8 cellular contexts compared by ENCODE assay signal in genomic region chr1:186375152-186375928, GRCh38. TPM values are rescaled to one million over a fixed set of nuclear protein-coding genes. Genes with fewer than 3 reads are reported as not detected.
DNase-seq lines count a peak whose midpoint lies in the region; ATAC-seq, FAIRE-seq and TF ChIP-seq lines count a peak whose summit lies in the region.

TSS of gene ODR4 (plus strand) at chr1:186375838. CDS start at chr1:186379786, 3,948 bp downstream.
TSS of gene TPR (minus strand) at chr1:186375253. CDS start at chr1:186375028, 225 bp downstream.

- FAIRE-seq in pancreas (lab: Jason Lieb, UNC): peak; percentile 79

- TF ChIP-seq CTCF in GM12864 (IDR thresholded peaks at IDR 0.05; ENCODE audit: low read depth, low read length, missing control alignments) (peak; percentile 84), SU-DHL-6 (IDR thresholded peaks at IDR 0.05; ENCODE audit: insufficient read depth, low read length, poor library complexity, severe bottlenecking) (peak; percentile 99), pancreas (IDR thresholded peaks at IDR 0.05) (peak; percentile 71 to 81 (median 76)), tibial nerve (IDR thresholded peaks at IDR 0.05) (peak; percentile 93 to 99 (median 99))

- H3F3A ChIP-seq in SU-DHL-6 (ENCODE audit: insufficient read depth): 0 out of 2 replicates have a peak, but pooled peaks cover 4% of the 10 kb centered on the region

- intact Hi-C loops in Right ventricle myocardium inferior (cut with DNase I): no loop called here
- intact Hi-C loops in pancreas (cut with DNase I): no loop called here

- H3K27ac ChIP-seq in SU-DHL-6 (ENCODE audit: low read depth, low read length) (peak within 1 kb of the TSS; percentile 72), pancreas (peak within 1 kb of the TSS; percentile 84 to 98 (median 90)), tibial nerve (peak within 1 kb of the TSS; percentile 91 to 99 (median 96))

- no peaks in the 10 kb centered on the region for H3K9me2 ChIP-seq in SU-DHL-6 (replicated peaks; ENCODE audit: insufficient read depth, low read length)

- H3K4me3 ChIP-seq in GM12864 (ENCODE audit: low read depth, low read length) (peak within 1 kb of the TSS; percentile 91), SU-DHL-6 (ENCODE audit: insufficient read depth, low read length, poor library complexity, severe bottlenecking) (peak within 1 kb of the TSS; percentile 86), pancreas (peak within 1 kb of the TSS; percentile 74 to 95 (median 90)), tibial nerve (peak within 1 kb of the TSS; percentile 69 to 92 (median 87))

- ATAC-seq in HG02642 (IDR thresholded peaks at IDR 0.05; ENCODE audit: poor library complexity, unreplicated experiment) (peak; percentile 85), Right ventricle myocardium inferior (peak; percentile 97), pancreas (peak; percentile 87 to 93 (median 92))

- H3K27me3 ChIP-seq in SU-DHL-6 (ENCODE audit: low read length) (no peaks in the 10 kb centered on the region), pancreas (no peaks in the 10 kb centered on the region), tibial nerve (no peaks in the 10 kb centered on the region)

- TF ChIP-seq POLR2A in tibial nerve (IDR thresholded peaks at IDR 0.05): peak; percentile 82 to 83

- DNase-seq in GM12864 (ENCODE audit: low read depth) (peak; percentile 97), NCI-H1105 treated with DMSO at 0.1 percent for 48 hours (lab: John Stamatoyannopoulos, UW) (peak; percentile 99), Right ventricle myocardium inferior (ENCODE audit: missing footprints) (peak; percentile 99), pancreas (peak; percentile 97 to 98 (median 98)), tibial nerve (ENCODE audit: low spot score in 2 of 2) (peak; percentile 97 to 99)
- peak; percentile 91 for DNase-seq in activated naive CD8-positive, alpha-beta T cell treated with anti-CD3 and anti-CD28 coated beads, Interleukin-2, amount 50 U/mL, for 16 hours (ENCODE audit: low read depth, low spot score)

- H3K4me1 ChIP-seq in pancreas (peaks cover 4 to 18% (median 7%) of the 10 kb centered on the region in 3 donors), tibial nerve (peaks cover 0 to 57% (median 16%) of the 10 kb centered on the region in 4 donors)

- peak; percentile 49 to 88 for TF ChIP-seq EP300 in tibial nerve (IDR thresholded peaks at IDR 0.05)

- H3K9me3 ChIP-seq in SU-DHL-6 (ENCODE audit: insufficient read depth, low read length) (no peaks in the 10 kb centered on the region), pancreas (no peaks in the 10 kb centered on the region), tibial nerve (no peaks in the 10 kb centered on the region)

- peaks cover 81% of the 10 kb centered on the region for H3K79me2 ChIP-seq in SU-DHL-6 (ENCODE audit: insufficient read depth, low read length)

- peak within 1 kb of the TSS; percentile 83 for H2AFZ ChIP-seq in SU-DHL-6 (ENCODE audit: low read depth, low read length, severe bottlenecking)

- peak within 1 kb of the TSS; percentile 94 for H3K4me2 ChIP-seq in SU-DHL-6 (ENCODE audit: low read depth, low read length, poor library complexity, severe bottlenecking)

- H3K9ac ChIP-seq in SU-DHL-6 (ENCODE audit: low read length): peak within 1 kb of the TSS; percentile 81

- WGBS in pancreas, 2 donors: 0% methylated on average over 60 of the region's 60 CpGs
- 0 to 1% methylated on average over 51 to 60 of the region's 60 CpGs for WGBS in tibial nerve, 2 donors

- H3K36me3 ChIP-seq in SU-DHL-6 (ENCODE audit: low read length) (peaks cover 32% of the 10 kb centered on the region), pancreas (peaks cover 0 to 6% (median 0%) of the 10 kb centered on the region in 3 donors), tibial nerve (peaks cover 0 to 21% (median 0%) of the 10 kb centered on the region in 3 donors)

- peaks cover 19% of the 10 kb centered on the region for H4K20me1 ChIP-seq in SU-DHL-6 (ENCODE audit: low read depth, low read length)

RNA-seq across cellular contexts. Expression of gene ODR4, which starts in this region (rescaled TPM):
- 9.0 TPM for total RNA-seq in Right ventricle myocardium inferior
- total RNA-seq in pancreas: 10 to 100 TPM; 15.4 to 20.2 (median 17.5) TPM
- polyA plus RNA-seq in pancreas: 10 to 100 TPM; 14.4 to 18.1 TPM
- total RNA-seq in tibial nerve: 10 to 100 TPM; 16.2 to 33.7 (median 17.3) TPM

RNA-seq across cellular contexts. Expression of gene TPR, which starts in this region (rescaled TPM):
- 41.1 TPM for total RNA-seq in Right ventricle myocardium inferior
- 10 to 100 TPM; 25.9 to 45.5 (median 29.5) TPM for total RNA-seq in pancreas
- polyA plus RNA-seq in pancreas: 10 to 100 TPM; 11.8 to 35.1 TPM
- total RNA-seq in tibial nerve: 100 to 1,000 TPM in 1 of 4 donors, 10 to 100 TPM in 3; 76.3 to 108 (median 87.6) TPM

Comparison
In these comparisons a context has a peak if more than half of its experiments do, and no peak if none do; other contexts are left out.
1. Peak in every context shown above with its lines: DNase-seq, ATAC-seq, H3K4me3 ChIP-seq and H3K27ac ChIP-seq.